23 cellular contexts compared by ENCODE assay signal in the genomic region with DNA sequence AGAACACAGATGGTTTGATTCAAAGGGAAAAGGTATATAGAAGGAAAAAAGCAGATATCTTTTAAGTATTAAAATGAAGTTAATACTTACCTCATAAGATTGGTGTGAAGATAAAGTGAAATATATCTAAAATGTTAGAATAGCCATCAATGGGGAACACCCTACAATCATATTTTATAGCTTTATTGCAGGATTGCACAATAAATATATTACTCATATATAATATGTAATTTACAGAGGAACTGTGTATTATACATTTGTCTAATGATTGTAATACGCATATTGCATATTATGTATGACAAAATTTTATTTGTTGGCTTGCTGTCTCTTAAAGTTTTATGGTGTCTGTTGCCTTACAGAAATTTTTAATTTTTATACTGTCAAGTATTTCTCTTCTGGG.
"Had no signal": no experiment of that assay in that cellular context is flagged by ENCODE, and none has a peak within 500 bp of the region (broad histone marks: within the 10 kb centered on the region; RNA-seq: fewer than 3 reads in every experiment).

No MANE protein-coding gene starts in this region.

- H3K9me3 ChIP-seq: left ventricle myocardium inferior, ovary, right atrium auricular region, right lobe of liver, stomach, testis, thyroid gland, transverse colon, upper lobe of left lung had no signal

- ATAC-seq: naive thymus-derived CD4-positive, alpha-beta T cell; natural killer cell treated with Interleukin-12 subunit alpha and Interleukin-12 subunit beta and Interleukin-15 and Interleukin-18, amount 100 ng/mL, for 72 hours; right lobe of liver; stimulated activated naive B cell treated with anti-CD40 and anti-IgM and Interleukin-4, amounts not matched to agents 10 μg/mL and 1 μg/mL and 100 μg/mL, for 72 hours; stimulated activated naive CD8-positive, alpha-beta T cell treated with anti-CD3 and anti-CD28 coated beads, Interleukin-15, Interleukin-2, amounts not matched to agents 100 U/mL and 50 U/mL, for 24 hours had no signal

- H3K36me3 ChIP-seq: ovary, right atrium auricular region, right lobe of liver, thyroid gland, transverse colon, upper lobe of left lung had no signal

- H3K27ac ChIP-seq: left ventricle myocardium inferior, ovary, right atrium auricular region, right lobe of liver, stomach, testis, thyroid gland, transverse colon, upper lobe of left lung had no signal

- H3K4me1 ChIP-seq: right atrium auricular region, testis, thyroid gland, upper lobe of left lung had no signal

- DNase-seq: hypothalamus; immature natural killer cell; kidney; left ventricle myocardium inferior; mesendoderm; naive thymus-derived CD4-positive, alpha-beta T cell; ovary; right lobe of liver; stimulated activated CD4-positive, alpha-beta T cell treated with anti-CD3 and anti-CD28 coated beads, Interleukin-12 subunit alpha, Interleukin-12 subunit beta, amount 100 ng/mL, for 4 hours; stimulated activated CD4-positive, alpha-beta T cell treated with anti-CD3 and anti-CD28 coated beads, Interleukin-15, amount 100 ng/mL, for 24 hours; stimulated activated CD4-positive, alpha-beta T cell treated with anti-CD3 and anti-CD28 coated beads, Interleukin-2, amount 100 ng/mL, for 24 hours; stimulated activated CD4-positive, alpha-beta T cell treated with anti-CD3 and anti-CD28 coated beads, Interleukin-4, amount 100 ng/mL, for 1 hour; stimulated activated naive B cell treated with anti-CD40 and anti-IgM and Interleukin-4, amounts not matched to agents 10 μg/mL and 1 μg/mL and 100 μg/mL, for 72 hours; stimulated activated naive CD8-positive, alpha-beta T cell treated with anti-CD3 and anti-CD28 coated beads, Interleukin-15, Interleukin-2, amounts not matched to agents 100 U/mL and 50 U/mL, for 24 hours; stomach; testis; thyroid gland; transverse colon; upper lobe of left lung had no signal

- H3K27me3 ChIP-seq: ovary, right atrium auricular region, right lobe of liver, stomach, testis, thyroid gland, transverse colon, upper lobe of left lung had no signal

- H3K4me3 ChIP-seq: left ventricle myocardium inferior, lung, ovary, right atrium auricular region, right lobe of liver, stomach, testis, thyroid gland, transverse colon, upper lobe of left lung had no signal

- FAIRE-seq: islet of Langerhans, kidney had no signal
